ENCODE assay signal across 10 cellular contexts in the genomic region with DNA sequence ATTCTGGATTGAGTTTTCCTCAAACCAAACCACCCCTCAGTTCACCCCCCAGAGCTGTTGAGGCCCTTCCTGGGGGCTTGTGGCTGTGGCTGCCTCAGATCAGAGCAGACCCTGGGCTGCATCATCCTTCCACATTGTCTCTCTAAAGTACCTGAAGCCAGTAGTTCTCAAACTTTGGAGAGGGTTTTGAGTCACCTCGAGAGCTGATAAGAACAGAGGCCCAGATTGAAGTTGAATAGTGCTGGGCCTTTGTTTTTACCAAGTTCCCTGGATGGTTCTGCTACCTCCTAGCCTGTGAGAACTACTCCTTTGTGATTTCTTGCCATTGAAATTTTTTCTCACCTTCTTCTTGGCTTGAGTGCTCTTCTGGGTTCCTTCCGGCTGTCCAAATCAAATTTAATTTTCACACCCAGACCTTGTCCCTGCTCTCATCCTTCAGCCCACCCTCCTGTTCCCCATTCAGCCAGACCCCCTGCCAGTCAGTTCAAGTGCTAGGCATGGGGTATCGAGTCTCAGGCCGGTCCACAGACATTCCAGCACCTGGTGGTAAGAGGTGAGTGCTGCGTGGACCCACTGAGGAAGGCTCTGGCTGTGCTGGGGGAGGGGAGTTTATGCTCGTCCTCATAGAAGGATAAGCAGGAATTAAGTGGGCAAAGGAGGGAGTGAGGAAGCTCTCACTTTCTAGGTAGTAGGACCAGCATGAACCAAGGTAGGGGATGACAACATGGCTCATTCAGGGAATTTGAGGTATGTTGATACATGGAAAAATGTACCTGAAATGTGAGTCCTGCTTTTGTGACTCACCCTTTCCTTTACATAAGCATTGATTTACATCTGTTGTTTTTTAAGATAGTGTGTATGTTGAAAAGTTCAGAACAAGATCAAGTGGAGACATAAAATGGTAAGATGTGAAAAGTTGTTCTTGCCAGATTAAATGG.
A peak's percentile ranks its signal among the peaks of the same experiment; 100 is the strongest.
DNase-seq lines count a peak whose midpoint lies in the region; ATAC-seq and TF ChIP-seq lines count a peak whose summit lies in the region.
"Had no signal": no experiment of that assay in that cellular context is flagged by ENCODE, and none has a peak within 500 bp of the region (broad histone marks: within the 10 kb centered on the region; RNA-seq: fewer than 3 reads in every experiment).

No MANE protein-coding gene starts in this region.

- no peaks in the 10 kb centered on the region for H3K36me3 ChIP-seq in CD4-positive, CD25-positive, alpha-beta regulatory T cell (ENCODE audit: control insufficient read depth, insufficient read depth, low read length)
- H3K36me3 ChIP-seq in IMR-90 (ENCODE audit: control insufficient read depth, insufficient read depth, low read length) (no peaks in the 10 kb centered on the region), upper lobe of left lung (no peaks in the 10 kb centered on the region)

- POLR2A ChIA-PET in IMR-90 (lab: Charles Lee; ENCODE audit: unreplicated experiment), result no interaction called here

- no peaks in the 10 kb centered on the region for H3K9me3 ChIP-seq in CD4-positive, CD25-positive, alpha-beta regulatory T cell (ENCODE audit: control insufficient read depth in 2 of 2, low read length in 2 of 2)
- H3K9me3 ChIP-seq in IMR-90 (ENCODE audit: control insufficient read depth, insufficient read depth, low read length) (no peaks in the 10 kb centered on the region), upper lobe of left lung (no peaks in the 10 kb centered on the region)

- ATAC-seq in CD4-positive, CD25-positive, alpha-beta regulatory T cell (ENCODE audit: low read depth in 2 of 2), result peak; percentile 26 to 42
- ATAC-seq in IMR-90 (ENCODE audit: low read depth) (no peak), memory B cell (ENCODE audit: low read depth) (no peak), GM18498 (IDR thresholded peaks at IDR 0.05; ENCODE audit: unreplicated experiment) (no peak), upper lobe of left lung (ENCODE audit: low FRiP score in 2 of 2) (no peak), HG02588 (IDR thresholded peaks at IDR 0.05; ENCODE audit: unreplicated experiment) (no peak)

- no peak overlapping the region for H2AK5ac ChIP-seq in IMR-90 (ENCODE audit: low read depth, low read length)

- H2AK9ac ChIP-seq in IMR-90 (replicated peaks; ENCODE audit: low read depth, low read length, poor library complexity), result no peak overlapping the region

- no peak overlapping the region for H2BK15ac ChIP-seq in IMR-90 (ENCODE audit: low read depth, low read length)

- CTCF ChIA-PET in IMR-90 (lab: Yijun Ruan, JAX), result interaction anchor here (0.6 to 1.8 kb wide), 3 partner anchors 12 to 118 kb away, joined by 4 to 7 read pairs (median 4); no protein-coding TSS in a partner anchor

- H3K14ac ChIP-seq in IMR-90 (replicated peaks; ENCODE audit: low read depth, low read length), result no peak overlapping the region

- peaks cover 3% of the 10 kb centered on the region for H3K36me3 Mint-ChIP-seq in CD4-positive, CD25-positive, alpha-beta regulatory T cell
- no peaks in the 10 kb centered on the region for H3K36me3 Mint-ChIP-seq in memory B cell

- H3K4me2 ChIP-seq in IMR-90 (ENCODE audit: low read depth, low read length), result no peak overlapping the region

- 50% methylated on average over 1 of the region's 6 CpGs; no CpG with 5 or more reads in 1 of the 2 experiments for WGBS in IMR-90 (ENCODE audit: extremely low coverage in 2 of 2, insufficient read length in 1 of 2), 2 experiments
- 81 to 85% methylated on average over 5 to 6 of the region's 6 CpGs for WGBS in upper lobe of left lung, 2 donors

- no peak overlapping the region for H2BK20ac ChIP-seq in IMR-90 (ENCODE audit: low read depth, low read length)

- in situ Hi-C loops in IMR-90 (cut with MboI; ENCODE audit: low sequenced_read_pairs), result no loop called here

- intact Hi-C loops in IMR-90 (cut with micrococcal nuclease), result no loop called here

- no peak overlapping the region for H2BK120ac ChIP-seq in IMR-90 (ENCODE audit: low read depth, low read length)

- no peak overlapping the region for H3K4ac ChIP-seq in IMR-90 (ENCODE audit: low read depth, low read length)

- H4K91ac ChIP-seq in IMR-90 (ENCODE audit: insufficient read depth, low read depth, low read length), result no peak overlapping the region

- peaks cover 24% of the 10 kb centered on the region for H3K9me1 ChIP-seq in IMR-90 (ENCODE audit: insufficient read depth, low read length)

- H3K4me1 Mint-ChIP-seq in CD4-positive, CD25-positive, alpha-beta regulatory T cell, result peaks cover 46 to 84% (median 55%) of the 10 kb centered on the region in 4 donors
- H3K4me1 Mint-ChIP-seq in memory B cell, result peaks cover 34% of the 10 kb centered on the region

- DNase-seq in CD4-positive, CD25-positive, alpha-beta regulatory T cell, result no peak
- DNase-seq in IMR-90, result peak; percentile 39
- peak; percentile 40 for DNase-seq in amniotic epithelial cell (ENCODE audit: low read depth)
- DNase-seq in memory B cell (ENCODE audit: low spot score in 2 of 2), result no peak
- no peak for DNase-seq in D341Med (ENCODE audit: low spot score)
- DNase-seq in upper lobe of left lung, result no peak
- DNase-seq: activated CD4-positive, CD25-positive, alpha-beta regulatory T cell; NCI-H1694 treated with DMSO at 0.1 percent for 48 hours had no signal

- peak overlapping the region; percentile 36 for H3K27ac ChIP-seq in CD4-positive, CD25-positive, alpha-beta regulatory T cell (ENCODE audit: insufficient read depth, low read length, poor library complexity, severe bottlenecking)
- no peak overlapping the region for H3K27ac ChIP-seq in IMR-90 (ENCODE audit: insufficient read depth, low read length)
- no peak overlapping the region for H3K27ac ChIP-seq in upper lobe of left lung

- H3K4me3 ChIP-seq in CD4-positive, CD25-positive, alpha-beta regulatory T cell (ENCODE audit: low read depth, low read length), result no peak overlapping the region
- H3K4me3 ChIP-seq in IMR-90 (ENCODE audit: insufficient read depth, low read depth, low read length), result no peak overlapping the region
- H3K4me3 ChIP-seq in upper lobe of left lung, result no peak overlapping the region

- TF ChIP-seq CTCF in IMR-90 (conservative IDR thresholded peaks at IDR 0.05; ENCODE audit: low read depth, low read length) (no peak), upper lobe of left lung (IDR thresholded peaks at IDR 0.05) (no peak)

- BruUV-seq in IMR-90 (replicated peaks; lab: Mats Ljungman, UMichigan), result no TSS peak

- H3K9ac ChIP-seq in IMR-90 (ENCODE audit: low read depth, low read length), result no peak overlapping the region

- peaks cover 4% of the 10 kb centered on the region for H3K27me3 Mint-ChIP-seq in CD4-positive, CD25-positive, alpha-beta regulatory T cell
- H3K27me3 Mint-ChIP-seq in memory B cell, result no peaks in the 10 kb centered on the region

- no peak overlapping the region for H3K18ac ChIP-seq in IMR-90 (ENCODE audit: low read depth, low read length)

- peaks cover 61% of the 10 kb centered on the region for H3K4me1 ChIP-seq in CD4-positive, CD25-positive, alpha-beta regulatory T cell (ENCODE audit: control insufficient read depth, insufficient read depth, low read length, poor library complexity, severe bottlenecking)
- H3K4me1 ChIP-seq in IMR-90 (ENCODE audit: control insufficient read depth, insufficient read depth, low read length) (peaks cover 2% of the 10 kb centered on the region), upper lobe of left lung (peaks cover 20 to 31% (median 21%) of the 10 kb centered on the region in 4 donors)

- TF ChIP-seq EP300 in upper lobe of left lung (IDR thresholded peaks at IDR 0.05), result no peak

- no peak overlapping the region for H4K5ac ChIP-seq in IMR-90 (ENCODE audit: low read depth, low read length)

- TF ChIP-seq RAD21 in IMR-90 (IDR thresholded peaks at IDR 0.05; ENCODE audit: low read length), result no peak

- H3K4me3 Mint-ChIP-seq in CD4-positive, CD25-positive, alpha-beta regulatory T cell, result peak overlapping the region; percentile 47 to 82 (median 58)
- no peak overlapping the region for H3K4me3 Mint-ChIP-seq in memory B cell

- no peak overlapping the region for H2AFZ ChIP-seq in IMR-90 (replicated peaks; ENCODE audit: low read length, poor library complexity)

- H4K8ac ChIP-seq in IMR-90 (ENCODE audit: low read depth in 2 of 2, low read length in 2 of 2), result no peak overlapping the region

- no peak overlapping the region for H3K23ac ChIP-seq in IMR-90 (ENCODE audit: low read depth, low read length)

- peak overlapping the region; percentile 72 to 89 (median 87) for H3K27ac Mint-ChIP-seq in CD4-positive, CD25-positive, alpha-beta regulatory T cell
- H3K27ac Mint-ChIP-seq in memory B cell, result peak overlapping the region; percentile 22

- H2BK5ac ChIP-seq in IMR-90 (ENCODE audit: low read depth, low read length, poor library complexity, severe bottlenecking), result no peak overlapping the region

- TF ChIP-seq POLR2A in IMR-90 (IDR thresholded peaks at IDR 0.05; ENCODE audit: low read depth, low read length), result no peak
- TF ChIP-seq POLR2A in upper lobe of left lung (IDR thresholded peaks at IDR 0.05), result no peak

- H3K79me1 ChIP-seq in IMR-90 (ENCODE audit: low read depth in 1 of 2, low read length in 2 of 2), result peaks cover 40 to 73% of the 10 kb centered on the region in 2 experiments

- H3K56ac ChIP-seq in IMR-90 (ENCODE audit: extremely low read depth, insufficient read depth, low read length), result no peak overlapping the region

- peaks cover 36% of the 10 kb centered on the region for H4K20me1 ChIP-seq in IMR-90 (ENCODE audit: insufficient read depth, low read length)

- no peaks in the 10 kb centered on the region for H3K27me3 ChIP-seq in CD4-positive, CD25-positive, alpha-beta regulatory T cell (ENCODE audit: control insufficient read depth, insufficient read depth, low read length)
- H3K27me3 ChIP-seq in IMR-90 (ENCODE audit: control insufficient read depth, insufficient read depth, low read length), result no peaks in the 10 kb centered on the region
- no peaks in the 10 kb centered on the region for H3K27me3 ChIP-seq in upper lobe of left lung

- H3K9me3 Mint-ChIP-seq in CD4-positive, CD25-positive, alpha-beta regulatory T cell, result no peaks in the 10 kb centered on the region
- H3K9me3 Mint-ChIP-seq in memory B cell, result no peaks in the 10 kb centered on the region

- dilution Hi-C loops in IMR-90 (cut with HindIII; ENCODE audit: low sequenced_read_pairs, unreplicated experiment), result no loop called here

TF ChIP-seq in IMR-90, 13 proteins besides CTCF, POLR2A, EP300 and RAD21 (continues in another document):
- TF ChIP-seq MAZ (IDR thresholded peaks at IDR 0.05; ENCODE audit: borderline replicate concordance, low read depth, low read length), result no peak
- no peak for TF ChIP-seq CEBPB (IDR thresholded peaks at IDR 0.05; ENCODE audit: low read depth, low read length)
- TF ChIP-seq FOS (IDR thresholded peaks at IDR 0.05; ENCODE audit: low read depth, low read length), result no peak
- no peak for TF ChIP-seq BHLHE40 (IDR thresholded peaks at IDR 0.05; ENCODE audit: low read depth, low read length)
- no peak for TF ChIP-seq RFX5 (IDR thresholded peaks at IDR 0.05; ENCODE audit: low read depth, low read length)

Comparison
In these comparisons a context has a peak if more than half of its experiments do, and no peak if none do; other contexts are left out.
1. ATAC-seq: peak in CD4-positive, CD25-positive, alpha-beta regulatory T cell (2 of 2); none in IMR-90 (single experiment), memory B cell (single experiment), GM18498 (single experiment), upper lobe of left lung (0 of 2) and HG02588 (single experiment).
2. DNase-seq: peak in IMR-90 (single experiment) and amniotic epithelial cell (single experiment); none in CD4-positive, CD25-positive, alpha-beta regulatory T cell (0 of 3), memory B cell (0 of 2), D341Med (single experiment) and upper lobe of left lung (0 of 2).